ENCODE assay signal across 24 cellular contexts in the genomic region with DNA sequence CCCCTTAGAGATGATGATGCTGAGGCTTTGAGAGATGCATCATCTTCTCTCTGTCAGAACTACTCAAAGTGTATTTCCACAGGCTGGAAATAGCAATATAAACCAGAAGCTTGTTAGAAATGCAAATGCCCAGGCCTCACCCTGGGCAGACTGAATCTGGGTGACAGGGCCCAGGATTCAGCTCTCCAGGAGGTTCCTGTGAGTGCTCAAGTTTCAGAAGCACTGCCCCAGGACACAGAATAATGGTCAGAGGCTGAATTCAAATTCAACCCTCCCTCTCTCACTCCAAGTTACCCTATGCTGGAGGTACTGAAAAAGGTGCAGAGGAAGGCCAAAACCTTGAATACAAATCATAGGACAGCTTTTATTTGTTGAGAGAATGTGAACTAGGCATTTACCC.
"Had no signal": no experiment of that assay in that cellular context is flagged by ENCODE, and none has a peak within 500 bp of the region (broad histone marks: within the 10 kb centered on the region; RNA-seq: fewer than 3 reads in every experiment).

No MANE protein-coding gene starts in this region.

- H3K4me3 ChIP-seq: esophagus muscularis mucosa, gastrocnemius medialis, heart right ventricle, left ventricle myocardium inferior, lower lobe of right lung, stomach, thoracic aorta, transverse colon had no signal

- H3K4me3 Mint-ChIP-seq: dendritic cell treated with granulocyte-macrophage colony-stimulating factor and Interleukin-4, amounts not matched to agents 40 ng/mL and 50 ng/mL, for 4 days; effector memory CD8-positive, alpha-beta T cell; immature natural killer cell; memory B cell; mesothelial cell of epicardium; natural killer cell; neural crest cell had no signal

- H3K9me3 ChIP-seq: esophagus muscularis mucosa, gastrocnemius medialis, heart right ventricle, left ventricle myocardium inferior, lower lobe of right lung, stomach, thoracic aorta, transverse colon had no signal

- H3K4me1 ChIP-seq: gastrocnemius medialis, left ventricle myocardium inferior, lower lobe of right lung, stomach, transverse colon had no signal

- DNase-seq: effector memory CD8-positive, alpha-beta T cell; gastrocnemius medialis; heart right ventricle; hypothalamus; immature natural killer cell; kidney; left cardiac atrium; left ventricle myocardium inferior; lower lobe of right lung; natural killer cell; right cardiac atrium; small intestine; stimulated activated CD4-positive, alpha-beta T cell treated with anti-CD3 and anti-CD28 coated beads, Interleukin-12 subunit alpha, Interleukin-12 subunit beta, amount 100 ng/mL, for 4 hours; stimulated activated naive CD4-positive, alpha-beta T cell; stomach; substantia nigra; transverse colon had no signal

- H3K27me3 Mint-ChIP-seq: dendritic cell treated with granulocyte-macrophage colony-stimulating factor and Interleukin-4, amounts not matched to agents 40 ng/mL and 50 ng/mL, for 4 days had no signal

- H3K27ac ChIP-seq: epithelial cell of prostate, esophagus muscularis mucosa, gastrocnemius medialis, lower lobe of right lung, stomach, thoracic aorta, transverse colon had no signal

- H3K36me3 ChIP-seq: esophagus muscularis mucosa, gastrocnemius medialis, heart right ventricle, left ventricle myocardium inferior, lower lobe of right lung, stomach, thoracic aorta, transverse colon had no signal

- ATAC-seq: effector memory CD8-positive, alpha-beta T cell; gastrocnemius medialis; heart right ventricle; left cardiac atrium; lower lobe of right lung; natural killer cell; right cardiac atrium had no signal

- H3K4me1 Mint-ChIP-seq: immature natural killer cell, memory B cell, natural killer cell had no signal

- H3K27ac Mint-ChIP-seq: dendritic cell treated with granulocyte-macrophage colony-stimulating factor and Interleukin-4, amounts not matched to agents 40 ng/mL and 50 ng/mL, for 4 days; effector memory CD8-positive, alpha-beta T cell; immature natural killer cell; memory B cell; mesothelial cell of epicardium; natural killer cell had no signal

- H3K36me3 Mint-ChIP-seq: immature natural killer cell, memory B cell, mesothelial cell of epicardium, natural killer cell had no signal

- H3K9me3 Mint-ChIP-seq: natural killer cell had no signal

- H3K27me3 ChIP-seq: esophagus muscularis mucosa, gastrocnemius medialis, heart right ventricle, stomach, transverse colon had no signal
